6 cellular contexts compared by ENCODE assay signal in genomic region chr2:61590214-61590613, GRCh38.
"Had no signal": no experiment of that assay in that cellular context is flagged by ENCODE, and none has a peak within 500 bp of the region (broad histone marks: within the 10 kb centered on the region; RNA-seq: fewer than 3 reads in every experiment).

No MANE protein-coding gene starts in this region.

- H3K27ac Mint-ChIP-seq: IgD-negative memory B cell had no signal

- H3K27ac ChIP-seq: HL-60 had no signal

- H3K4me3 Mint-ChIP-seq: IgD-negative memory B cell had no signal

- ATAC-seq: HepG2 had no signal

- FAIRE-seq: HepG2, HTR-8/SVneo had no signal

- DNase-seq: IMR-90, KBM-7 had no signal
